ENCODE assay signal across 18 cellular contexts in the genomic region with DNA sequence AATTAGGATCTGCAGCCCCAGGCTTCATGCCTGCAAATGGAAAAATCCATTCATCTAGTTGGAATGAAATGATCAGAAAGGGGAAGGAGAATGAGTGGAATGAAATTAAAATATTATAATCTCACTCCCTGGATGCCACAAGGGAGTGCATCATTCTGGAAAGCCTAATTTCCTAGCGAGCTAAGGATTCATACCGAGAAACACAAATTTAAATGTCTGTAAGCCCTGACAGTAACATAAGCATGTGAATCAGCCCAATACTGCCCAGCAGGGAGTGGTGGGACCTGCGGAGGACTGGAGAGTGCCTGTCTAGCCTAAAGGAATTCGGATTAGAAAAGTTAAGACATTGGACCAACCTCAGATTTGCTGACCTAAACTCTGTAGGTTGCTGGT. TPM values are rescaled to one million over a fixed set of nuclear protein-coding genes. Genes with fewer than 3 reads are reported as not detected.
A peak's percentile ranks its signal among the peaks of the same experiment; 100 is the strongest.
DNase-seq lines count a peak whose midpoint lies in the region; ATAC-seq, FAIRE-seq and TF ChIP-seq lines count a peak whose summit lies in the region.
"Had no signal": no experiment of that assay in that cellular context is flagged by ENCODE, and none has a peak within 500 bp of the region (broad histone marks: within the 10 kb centered on the region; RNA-seq: fewer than 3 reads in every experiment).

No MANE protein-coding gene starts in this region.

- H3K4me1 ChIP-seq in H1 (replicated peaks in 1 of 4; ENCODE audit: control insufficient read depth in 3 of 4, insufficient read depth in 4 of 4, low read length in 3 of 4), result peaks cover 11 to 22% (median 17%) of the 10 kb centered on the region in 4 experiments; a peak in 6 of 7 replicates
- H3K4me1 ChIP-seq: heart right ventricle, suprapubic skin had no signal

- H2BK12ac ChIP-seq in H1 (ENCODE audit: low read depth, low read length), result no peak overlapping the region

- H3K18ac ChIP-seq in H1 (ENCODE audit: extremely low read depth, low read length), result peak overlapping the region; percentile 80; the same call in 1 of the 2 replicates

- TF ChIP-seq CTCF in HL-60 (IDR thresholded peaks at IDR 0.05; ENCODE audit: insufficient read depth, low read length), result no peak
- TF ChIP-seq CTCF in H1 (IDR thresholded peaks at IDR 0.05; ENCODE audit: control extremely low read depth in 1 of 3, insufficient read depth in 1 of 3, low read depth in 1 of 3, low read length in 3 of 3), result no peak
- no peak for TF ChIP-seq CTCF in osteocyte (IDR thresholded peaks at IDR 0.05)

- H3K36me3 Mint-ChIP-seq in activated CD4-positive, alpha-beta T cell treated with anti-CD3 and anti-CD28 coated beads for 36 hours (ENCODE audit: low read depth), result peaks cover 63% of the 10 kb centered on the region
- peaks cover 21% of the 10 kb centered on the region for H3K36me3 Mint-ChIP-seq in osteocyte (ENCODE audit: unreplicated experiment)

- no peak overlapping the region for H3K23ac ChIP-seq in H1 (ENCODE audit: insufficient read length)

- H3K27me3 ChIP-seq in HL-60 (ENCODE audit: insufficient read depth, poor library complexity, severe bottlenecking) (no peaks in the 10 kb centered on the region), H1 (replicated peaks in 1 of 4; ENCODE audit: control insufficient read depth in 3 of 4, extremely low read depth in 1 of 4, insufficient read depth in 3 of 4, low read length in 3 of 4) (no peaks in the 10 kb centered on the region)
- H3K27me3 ChIP-seq: heart right ventricle, suprapubic skin had no signal

- peak overlapping the region; percentile 40 for H4K5ac ChIP-seq in H1 (ENCODE audit: insufficient read length, low read depth, low read length)

- peak; percentile 31 for ATAC-seq in activated CD4-positive, alpha-beta T cell treated with anti-CD3 and anti-CD28 coated beads for 36 hours
- ATAC-seq in HG02678 (IDR thresholded peaks at IDR 0.05; ENCODE audit: unreplicated experiment), result no peak
- ATAC-seq: heart right ventricle, Panc1 had no signal

- no peak overlapping the region for H3K9ac ChIP-seq in H1 (replicated peaks in 1 of 4; ENCODE audit: extremely low read depth in 1 of 4, low read depth in 3 of 4, low read length in 3 of 4)

- no peak overlapping the region for H2AFZ ChIP-seq in H1 (ENCODE audit: low read length)

- H4K91ac ChIP-seq in H1 (replicated peaks; ENCODE audit: insufficient read length, low read length), result no peak overlapping the region

- no peak for DNase-seq in activated CD4-positive, alpha-beta T cell treated with anti-CD3 and anti-CD28 coated beads for 36 hours
- no peak for DNase-seq in activated CD4-positive, alpha-beta T cell treated with anti-CD3 and anti-CD28 coated beads for 1 hour
- no peak for DNase-seq in HL-60 (ENCODE audit: low read depth in 1 of 2, low spot score in 1 of 2)
- peak in 1 of 2 experiments; percentile 29 for DNase-seq in H1 (ENCODE audit: low read depth in 1 of 2, low spot score in 2 of 2)
- no peak for DNase-seq in osteocyte (ENCODE audit: extremely low spot score, unreplicated experiment)
- no peak for DNase-seq in NCI-H748 (lab: John Stamatoyannopoulos, UW; ENCODE audit: unreplicated experiment)
- DNase-seq in T-helper 9 cell, result no peak
- DNase-seq: 8988T; activated CD4-positive, alpha-beta T cell treated with anti-CD3 and anti-CD28 coated beads, Interleukin-2, amount 10 ng/mL, durations not matched to agents 24 days and 14 days; cerebellar nuclear complex; heart right ventricle; occipital lobe; T-helper 1 cell had no signal

- no peaks in the 10 kb centered on the region for H3K27me3 Mint-ChIP-seq in activated CD4-positive, alpha-beta T cell treated with anti-CD3 and anti-CD28 coated beads for 36 hours
- H3K27me3 Mint-ChIP-seq in osteocyte (ENCODE audit: unreplicated experiment), result no peaks in the 10 kb centered on the region
- H3K27me3 Mint-ChIP-seq: activated CD4-positive, alpha-beta T cell treated with anti-CD3 and anti-CD28 coated beads, Interleukin-2, amount 10 ng/mL, durations not matched to agents 24 days and 14 days had no signal

- H2BK15ac ChIP-seq in H1 (ENCODE audit: low read length), result no peak overlapping the region

- no peak overlapping the region for H3K27ac Mint-ChIP-seq in activated CD4-positive, alpha-beta T cell treated with anti-CD3 and anti-CD28 coated beads for 36 hours
- peak overlapping the region; percentile 78 for H3K27ac Mint-ChIP-seq in osteocyte (ENCODE audit: unreplicated experiment)
- H3K27ac Mint-ChIP-seq: activated CD4-positive, alpha-beta T cell treated with anti-CD3 and anti-CD28 coated beads, Interleukin-2, amount 10 ng/mL, durations not matched to agents 24 days and 14 days had no signal

- no peak overlapping the region; the same call in 1 of the 2 replicates for H2BK20ac ChIP-seq in H1 (ENCODE audit: low read length)

- WGBS in H1 (ENCODE audit: extremely low coverage in 1 of 2, insufficient coverage in 1 of 2, insufficient read length in 1 of 2, insufficient replicate concordance in 2 of 2, low coverage in 1 of 2, low lambda C conversion rate in 2 of 2, missing lambda C conversion rate in 1 of 2), 2 experiments, result 6% methylated on average over 4 of the region's 4 CpGs; no CpG with 5 or more reads in 1 of the 2 experiments

- TF ChIP-seq POLR2A in H1 (IDR thresholded peaks at IDR 0.05; ENCODE audit: control extremely low read depth in 1 of 2, low read depth in 2 of 2, low read length in 2 of 2), result no peak

- H2BK5ac ChIP-seq in H1 (ENCODE audit: low read depth, low read length), result no peak overlapping the region

- H3K56ac ChIP-seq in H1 (replicated peaks; ENCODE audit: insufficient read length, low read depth, low read length), result no peak overlapping the region

- H3K79me2 ChIP-seq in H1 (ENCODE audit: control insufficient read depth in 1 of 2, insufficient read depth in 2 of 2, low read length in 2 of 2), result no peaks in the 10 kb centered on the region

- H3K27ac ChIP-seq in HL-60 (replicated peaks) (peak overlapping the region; percentile 62), H1 (ENCODE audit: low read depth, low read length) (no peak overlapping the region)
- H3K27ac ChIP-seq: heart right ventricle, skin epidermis, suprapubic skin had no signal

- peaks cover 33% of the 10 kb centered on the region for H3K4me1 Mint-ChIP-seq in activated CD4-positive, alpha-beta T cell treated with anti-CD3 and anti-CD28 coated beads for 36 hours
- H3K4me1 Mint-ChIP-seq in osteocyte (ENCODE audit: unreplicated experiment), result peaks cover 25% of the 10 kb centered on the region

- FAIRE-seq in H1 (lab: Jason Lieb, UNC), result peak; percentile 85
- FAIRE-seq: K562 had no signal

- no peak overlapping the region for H4K8ac ChIP-seq in H1 (ENCODE audit: extremely low read depth, insufficient read depth, low read length)

- H3K23me2 ChIP-seq in H1 (ENCODE audit: low read depth, low read length), result 0 out of 2 replicates have a peak, but pooled peaks cover 4% of the 10 kb centered on the region

- H2BK120ac ChIP-seq in H1 (replicated peaks; ENCODE audit: low read depth, low read length), result peak overlapping the region; percentile 14

- TF ChIP-seq RAD21 in H1 (IDR thresholded peaks at IDR 0.05 in 1 of 2, conservative IDR thresholded peaks at IDR 0.05 in 1 of 2; ENCODE audit: low read depth in 2 of 2, low read length in 2 of 2), result no peak

- no peak overlapping the region for H2AK5ac ChIP-seq in H1 (ENCODE audit: low read depth, low read length)

- POLR2A ChIA-PET in activated CD4-positive, alpha-beta T cell treated with anti-CD3 and anti-CD28 coated beads for 36 hours (lab: Charles Lee), result no interaction called here
- POLR2A ChIA-PET in H1 (lab: Charles Lee; ENCODE audit: partially characterized antibody), result interaction anchor here (0.8 to 1.7 kb wide), 5 partner anchors 11 to 341 kb away, joined by 3 to 7 read pairs (median 4); a partner anchor contains a TSS

- H3K4ac ChIP-seq in H1 (replicated peaks; ENCODE audit: insufficient read length, low read depth, low read length), result no peak overlapping the region

- H4K20me1 ChIP-seq in H1 (replicated peaks in 1 of 2; ENCODE audit: control insufficient read depth in 1 of 2, insufficient read depth in 2 of 2, low read length in 2 of 2), result no peaks in the 10 kb centered on the region

- TF ChIP-seq EP300 in H1 (IDR thresholded peaks at IDR 0.05; ENCODE audit: borderline replicate concordance in 1 of 2, low read depth in 2 of 2, low read length in 2 of 2), result no peak

- peak overlapping the region; percentile 67 to 76 for H3K4me2 ChIP-seq in H1 (ENCODE audit: insufficient read depth in 1 of 2, low read depth in 2 of 2, low read length in 2 of 2)

- no peaks in the 10 kb centered on the region for H3K9me3 ChIP-seq in H1 (ENCODE audit: insufficient read depth in 2 of 2, low read depth in 1 of 2, low read length in 1 of 2)
- H3K9me3 ChIP-seq: suprapubic skin had no signal

- no peaks in the 10 kb centered on the region for H3K36me3 ChIP-seq in H1 (ENCODE audit: control insufficient read depth in 2 of 4, insufficient read depth in 4 of 4, low read length in 3 of 4)

- H3K4me3 Mint-ChIP-seq in activated CD4-positive, alpha-beta T cell treated with anti-CD3 and anti-CD28 coated beads for 36 hours, result no peak overlapping the region
- peak overlapping the region; percentile 3 for H3K4me3 Mint-ChIP-seq in osteocyte (ENCODE audit: unreplicated experiment)
- H3K4me3 Mint-ChIP-seq: activated CD4-positive, alpha-beta T cell treated with anti-CD3 and anti-CD28 coated beads, Interleukin-2, amount 10 ng/mL, durations not matched to agents 24 days and 14 days had no signal

- intact Hi-C loops in activated CD4-positive, alpha-beta T cell treated with anti-CD3 and anti-CD28 coated beads for 36 hours (cut with DNase I, micrococcal nuclease), result no loop called here

- no peak overlapping the region for H3K14ac ChIP-seq in H1 (ENCODE audit: insufficient read length)

- H3K4me3 ChIP-seq in HL-60 (replicated peaks; ENCODE audit: insufficient read depth, low read length) (no peak overlapping the region), H1 (ENCODE audit: extremely low read depth in 1 of 4, insufficient read depth in 2 of 4, low read depth in 3 of 4, low read length in 4 of 4) (peak overlapping the region; percentile 7 to 52 (median 24); a peak in 6 of 8 replicates)
- H3K4me3 ChIP-seq: heart right ventricle, K562, skin epidermis, suprapubic skin had no signal

- CTCF ChIA-PET in activated CD4-positive, alpha-beta T cell treated with anti-CD3 and anti-CD28 coated beads for 36 hours (lab: Charles Lee), result interaction anchor here (0.8 to 1.4 kb wide), 8 partner anchors 11 to 123 kb away, joined by 3 to 6 read pairs (median 4); no protein-coding TSS in a partner anchor
- CTCF ChIA-PET in H1 (lab: Charles Lee; ENCODE audit: partially characterized antibody), result interaction anchor here (0.6 to 2.5 kb wide), 7 partner anchors 10 to 122 kb away, joined by 3 to 15 read pairs (median 3); a partner anchor contains a TSS

- H3K79me1 ChIP-seq in H1 (ENCODE audit: low read depth, low read length), result no peaks in the 10 kb centered on the region

- H3K9me3 Mint-ChIP-seq in activated CD4-positive, alpha-beta T cell treated with anti-CD3 and anti-CD28 coated beads for 36 hours (ENCODE audit: low read depth), result peaks cover 2% of the 10 kb centered on the region
- no peaks in the 10 kb centered on the region for H3K9me3 Mint-ChIP-seq in osteocyte (ENCODE audit: unreplicated experiment)

RNA-seq across cellular contexts. Expression of a gene that starts 38.3 kb away (rescaled TPM):
- 10 to 100 TPM; 62.3 to 67.5 TPM for total RNA-seq in activated CD4-positive, alpha-beta T cell treated with anti-CD3 and anti-CD28 coated beads for 36 hours
- 15.2 and 16.6 TPM in 2 replicates for total RNA-seq in H1 (2021; fragmentation: NEBNext Ultra II Directional; extraction: Animal tissue kit (Norgen Biotek cat#: 25700))
- 5.6 and 5.9 TPM in 2 replicates for polyA plus RNA-seq in H1 (2011; rRNA removed)
- polyA plus RNA-seq in H1 (2011; cell fraction: cytosol; rRNA removed), result 7.1 TPM
- polyA plus RNA-seq in H1 (2011; cell fraction: nucleus; rRNA removed), result 6.4 TPM
- polyA plus RNA-seq in H1 (2012, experiment 1 of 2), result 5.4 to 12.8 TPM (median 7.1 TPM) in 4 replicates
- 2.1 TPM for polyA plus RNA-seq in H1 (2012, experiment 2 of 2)
- 8.2 TPM for polyA plus RNA-seq in H1 (2013, experiment 1 of 2)
- 9.0 TPM for polyA plus RNA-seq in H1 (2013, experiment 2 of 2)
- 11.2 and 12.2 TPM in 2 replicates for polyA minus RNA-seq in H1 (2011; rRNA and poly(A)+ RNA removed)
- 7.3 TPM for polyA minus RNA-seq in H1 (2011; cell fraction: cytosol; rRNA and poly(A)+ RNA removed)
- polyA minus RNA-seq in H1 (2011; cell fraction: nucleus; rRNA and poly(A)+ RNA removed), result 4.9 TPM
- total RNA-seq in osteocyte, result 9.8 and 10.3 TPM in 2 replicates

RNA-seq across cellular contexts. Expression of a gene that starts 48.8 kb away (rescaled TPM):
- total RNA-seq in activated CD4-positive, alpha-beta T cell treated with anti-CD3 and anti-CD28 coated beads for 36 hours, result 10 to 100 TPM; 38.1 to 41.4 TPM
- total RNA-seq in H1 (2021; fragmentation: NEBNext Ultra II Directional; extraction: Animal tissue kit (Norgen Biotek cat#: 25700)), result 11.0 and 12.6 TPM in 2 replicates
- polyA plus RNA-seq in H1 (2011; rRNA removed), result 8.8 and 9.1 TPM in 2 replicates
- 9.1 TPM for polyA plus RNA-seq in H1 (2011; cell fraction: cytosol; rRNA removed)
- polyA plus RNA-seq in H1 (2011; cell fraction: nucleus; rRNA removed), result 9.5 TPM
- polyA plus RNA-seq in H1 (2012, experiment 1 of 2), result 7.2 to 8.6 TPM (median 7.5 TPM) in 4 replicates
- polyA plus RNA-seq in H1 (2012, experiment 2 of 2), result 2.2 TPM
- polyA plus RNA-seq in H1 (2013, experiment 1 of 2), result 7.8 TPM
- polyA plus RNA-seq in H1 (2013, experiment 2 of 2), result 7.7 TPM
- 17.7 and 19.5 TPM in 2 replicates for polyA minus RNA-seq in H1 (2011; rRNA and poly(A)+ RNA removed)
- polyA minus RNA-seq in H1 (2011; cell fraction: cytosol; rRNA and poly(A)+ RNA removed), result 6.3 TPM
- 8.1 TPM for polyA minus RNA-seq in H1 (2011; cell fraction: nucleus; rRNA and poly(A)+ RNA removed)
- total RNA-seq in osteocyte, result 25.8 and 28.4 TPM in 2 replicates

RNA-seq across cellular contexts. Expression of a gene that starts 50.8 kb away (rescaled TPM):
- total RNA-seq in activated CD4-positive, alpha-beta T cell treated with anti-CD3 and anti-CD28 coated beads for 36 hours, result 10 to 100 TPM in 1 of 2 experiments, 1 to 10 TPM in 1; 7.8 to 11.9 TPM
- 10.3 and 11.0 TPM in 2 replicates for total RNA-seq in H1 (2021; fragmentation: NEBNext Ultra II Directional; extraction: Animal tissue kit (Norgen Biotek cat#: 25700))
- 10.8 and 11.2 TPM in 2 replicates for polyA plus RNA-seq in H1 (2011; rRNA removed)
- 10.6 TPM for polyA plus RNA-seq in H1 (2011; cell fraction: cytosol; rRNA removed)
- 9.3 TPM for polyA plus RNA-seq in H1 (2011; cell fraction: nucleus; rRNA removed)
- polyA plus RNA-seq in H1 (2012, experiment 1 of 2), result 8.5 to 10.4 TPM (median 9.6 TPM) in 4 replicates
- polyA plus RNA-seq in H1 (2012, experiment 2 of 2), result 7.7 TPM
- polyA plus RNA-seq in H1 (2013, experiment 1 of 2), result 8.9 TPM
- polyA plus RNA-seq in H1 (2013, experiment 2 of 2), result 8.5 TPM
- polyA minus RNA-seq in H1 (2011; rRNA and poly(A)+ RNA removed), result 8.9 and 10.7 TPM in 2 replicates
- polyA minus RNA-seq in H1 (2011; cell fraction: cytosol; rRNA and poly(A)+ RNA removed), result 7.3 TPM
- 14.7 TPM for polyA minus RNA-seq in H1 (2011; cell fraction: nucleus; rRNA and poly(A)+ RNA removed)
- total RNA-seq in osteocyte, result 5.3 and 5.4 TPM in 2 replicates
